In genomic region chr13:29767006-29767405, GRCh38 we compare ENCODE assay signal across 22 cellular contexts.
DNase-seq lines count a peak whose midpoint lies in the region; ATAC-seq and TF ChIP-seq lines count a peak whose summit lies in the region.
"Had no signal": no experiment of that assay in that cellular context is flagged by ENCODE, and none has a peak within 500 bp of the region (broad histone marks: within the 10 kb centered on the region; RNA-seq: fewer than 3 reads in every experiment).

No MANE protein-coding gene starts in this region.

- TF ChIP-seq POLR2A in ovary (IDR thresholded peaks at IDR 0.05) = no peak

- no peak for TF ChIP-seq CTCF in foreskin keratinocyte (conservative IDR thresholded peaks at IDR 0.05)
- no peak for TF ChIP-seq CTCF in ovary (IDR thresholded peaks at IDR 0.05)

- H3K9me3 ChIP-seq in ovary = no peaks in the 10 kb centered on the region
- H3K9me3 ChIP-seq: esophagus muscularis mucosa, heart right ventricle, right atrium auricular region, suprapubic skin, vagina had no signal

- H3K4me1 ChIP-seq in foreskin keratinocyte (peaks cover 8% of the 10 kb centered on the region), ovary (ENCODE audit: insufficient read depth) (no peaks in the 10 kb centered on the region)
- H3K4me1 ChIP-seq: heart right ventricle, right atrium auricular region had no signal

- H3K4me3 ChIP-seq in ovary = no peak overlapping the region
- H3K4me3 ChIP-seq: esophagus muscularis mucosa, heart right ventricle, K562, right atrium auricular region, suprapubic skin, vagina had no signal

- DNase-seq in AG20443 (ENCODE audit: low spot score) = peak; percentile 27
- peak; percentile 50 for DNase-seq in NCI-H748 (lab: John Stamatoyannopoulos, UW; ENCODE audit: unreplicated experiment)
- DNase-seq in fibroblast of gingiva (ENCODE audit: low read depth) = peak; percentile 31
- peak; percentile 44 for DNase-seq in midbrain (lab: John Stamatoyannopoulos, UW)
- no peak for DNase-seq in foreskin keratinocyte
- no peak for DNase-seq in NAMALWA (ENCODE audit: low spot score)
- DNase-seq in ovary = no peak
- DNase-seq: activated CD4-positive, alpha-beta T cell treated with anti-CD3 and anti-CD28 coated beads for 1 hour; activated naive CD4-positive, alpha-beta T cell treated with anti-CD3 and anti-CD28 coated beads, Interleukin-2, amount 10 ng/mL, durations not matched to agents 7 days and 5 days; activated T-cell treated with anti-CD3 and anti-CD28 coated beads, Interleukin-2, amount 50 U/mL, for 48 hours; C1 segment of cervical spinal cord; cerebellar nuclear complex; effector CD8-positive, alpha-beta T cell; heart right ventricle; NCI-H2029; SW 1271 had no signal

- no peak overlapping the region for H3K27ac ChIP-seq in foreskin keratinocyte
- no peak overlapping the region for H3K27ac ChIP-seq in ovary
- H3K27ac ChIP-seq: esophagus muscularis mucosa, heart right ventricle, right atrium auricular region, suprapubic skin, vagina had no signal

- no peak for ATAC-seq in foreskin keratinocyte
- no peak for ATAC-seq in HG03457 (IDR thresholded peaks at IDR 0.05; ENCODE audit: unreplicated experiment)
- ATAC-seq: heart right ventricle, K562 had no signal

- 59 to 75% (median 72%) methylated on average over 5 of the region's 5 CpGs for WGBS in ovary, 3 donors

- intact Hi-C loops in ovary (cut with DNase I) = loop anchor here in 2 of 4 donors (5.0 to 10.0 kb wide), 2 partner anchors 338 to 345 kb away; no protein-coding TSS in a partner anchor

- H3K27me3 ChIP-seq in foreskin keratinocyte (no peaks in the 10 kb centered on the region), ovary (no peaks in the 10 kb centered on the region)
- H3K27me3 ChIP-seq: esophagus muscularis mucosa, heart right ventricle, right atrium auricular region, suprapubic skin, vagina had no signal

- TF ChIP-seq EP300 in ovary (IDR thresholded peaks at IDR 0.05) = no peak

- H3K36me3 ChIP-seq in ovary = no peaks in the 10 kb centered on the region

Comparison
In these comparisons a context has a peak if more than half of its experiments do, and no peak if none do; other contexts are left out.
1. DNase-seq: peak in AG20443 (single experiment), NCI-H748 (single experiment), fibroblast of gingiva (single experiment) and midbrain (single experiment); none in foreskin keratinocyte (0 of 2), NAMALWA (single experiment) and ovary (0 of 5).